7 cellular contexts compared by ENCODE assay signal in the genomic region with DNA sequence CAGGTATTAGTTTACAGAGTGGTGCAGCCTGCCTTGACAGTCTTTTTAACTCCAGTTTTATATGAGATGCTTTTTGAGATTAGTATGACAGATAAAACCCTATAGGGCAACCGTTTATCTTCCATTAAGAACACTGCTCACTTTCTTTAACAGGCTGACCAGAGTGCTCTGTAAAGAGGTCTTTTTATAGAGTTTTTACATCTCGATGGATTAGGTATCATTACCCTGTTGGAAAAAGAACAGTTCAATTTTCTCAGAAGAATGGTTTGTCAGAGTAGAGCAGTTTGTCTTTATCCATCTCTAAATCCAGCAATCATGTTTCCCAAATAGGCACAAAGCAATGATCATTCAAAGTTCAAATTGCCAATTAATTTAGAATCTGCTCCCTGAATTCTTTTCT.
"Had no signal": no experiment of that assay in that cellular context is flagged by ENCODE, and none has a peak within 500 bp of the region (broad histone marks: within the 10 kb centered on the region; RNA-seq: fewer than 3 reads in every experiment).

No MANE protein-coding gene starts in this region.

- H3K4me3 Mint-ChIP-seq: HFFc6, IgD-negative memory B cell had no signal

- H3K27ac Mint-ChIP-seq: HFFc6, IgD-negative memory B cell had no signal

- H3K9me3 Mint-ChIP-seq: HFFc6 had no signal

- DNase-seq: GM23248, GOT3, H7, HFFc6 had no signal

- H3K9ac ChIP-seq: GM23248 had no signal

- H3K27ac ChIP-seq: GM23248, HL-60 had no signal

- H3K4me1 ChIP-seq: HAP-1 had no signal

- H3K27me3 Mint-ChIP-seq: IgD-negative memory B cell had no signal

- H3K36me3 Mint-ChIP-seq: IgD-negative memory B cell had no signal

- H3K4me1 Mint-ChIP-seq: IgD-negative memory B cell had no signal

- H3K9me3 ChIP-seq: HAP-1 had no signal

- H2AFZ ChIP-seq: GM23248 had no signal

- H3K4me3 ChIP-seq: GM23248, HAP-1 had no signal

- H3K36me3 ChIP-seq: HAP-1 had no signal
